Comparison of ENCODE assay signal across 17 cellular contexts in genomic region chr12:91377456-91377855, GRCh38.
DNase-seq lines count a peak whose midpoint lies in the region; ATAC-seq and TF ChIP-seq lines count a peak whose summit lies in the region.
"Had no signal": no experiment of that assay in that cellular context is flagged by ENCODE, and none has a peak within 500 bp of the region (broad histone marks: within the 10 kb centered on the region; RNA-seq: fewer than 3 reads in every experiment).

No MANE protein-coding gene starts in this region.

- H3K36me3 ChIP-seq in mesenchymal stem cell (ENCODE audit: control insufficient read depth in 1 of 2, insufficient read depth in 2 of 2, low read depth in 1 of 2, low read length in 2 of 2) (no peaks in the 10 kb centered on the region), smooth muscle cell (ENCODE audit: low read depth) (no peaks in the 10 kb centered on the region)
- H3K36me3 ChIP-seq: BE2C had no signal

- WGBS in mesenchymal stem cell: 100% methylated on average over 1 of the region's 2 CpGs
- 46% methylated on average over 2 of the region's 2 CpGs for WGBS in smooth muscle cell (ENCODE audit: low lambda C conversion rate)

- H2BK12ac ChIP-seq in mesenchymal stem cell (ENCODE audit: low read length in 2 of 2): no peak overlapping the region

- H2BK5ac ChIP-seq in mesenchymal stem cell (ENCODE audit: low read depth, low read length, poor library complexity, severe bottlenecking): no peak overlapping the region

- no peaks in the 10 kb centered on the region for H4K20me1 ChIP-seq in smooth muscle cell (ENCODE audit: low read depth)

- DNase-seq in EH (ENCODE audit: low read depth) (peak; percentile 16), amniotic epithelial cell (ENCODE audit: low read depth) (peak; percentile 37), mesenchymal stem cell (peak; percentile 6), smooth muscle cell (lab: John Stamatoyannopoulos, UW; ENCODE audit: unreplicated experiment) (no peak), NCI-H1694 treated with DMSO at 0.1 percent for 48 hours (lab: John Stamatoyannopoulos, UW) (no peak), SIG-M5 treated with dmso at 0.1 percent for 504 hours (lab: John Stamatoyannopoulos, UW; ENCODE audit: unreplicated experiment) (no peak)
- DNase-seq: BE2C, DMS153, NCI-H1048, NCI-H1694, NCI-H446 treated with DMSO at 0.1 percent for 48 hours, NCI-H774, Right ventricle myocardium superior had no signal

- no peak overlapping the region for H2BK120ac ChIP-seq in mesenchymal stem cell (ENCODE audit: low read depth, low read length)

- H3K4me1 ChIP-seq in mesenchymal stem cell (ENCODE audit: control insufficient read depth, insufficient read depth, low read depth, low read length) (peaks cover 1% of the 10 kb centered on the region), smooth muscle cell (ENCODE audit: low read depth) (peaks cover 20% of the 10 kb centered on the region)
- H3K4me1 ChIP-seq: BE2C had no signal

- no peak overlapping the region for H3K14ac ChIP-seq in mesenchymal stem cell (ENCODE audit: low read length in 2 of 2)

- H2AFZ ChIP-seq in mesenchymal stem cell (ENCODE audit: low read depth, low read length) (no peak overlapping the region), smooth muscle cell (ENCODE audit: low read depth) (no peak overlapping the region)

- H3K4ac ChIP-seq in mesenchymal stem cell (ENCODE audit: low read depth in 1 of 2, low read length in 2 of 2): no peak overlapping the region

- no peak overlapping the region for H3K4me3 ChIP-seq in mesenchymal stem cell (ENCODE audit: insufficient read depth in 1 of 2, low read depth in 1 of 2, low read length in 2 of 2)
- no peak overlapping the region for H3K4me3 ChIP-seq in smooth muscle cell
- H3K4me3 ChIP-seq: GM12878, K562 had no signal

- no peak overlapping the region for H2BK15ac ChIP-seq in mesenchymal stem cell (ENCODE audit: low read depth, poor library complexity, severe bottlenecking)

- H3F3A ChIP-seq in smooth muscle cell (ENCODE audit: low read depth): no peaks in the 10 kb centered on the region

- H3K79me1 ChIP-seq in mesenchymal stem cell (replicated peaks; ENCODE audit: low read length, poor library complexity, severe bottlenecking): no peaks in the 10 kb centered on the region

- H3K9me3 ChIP-seq in mesenchymal stem cell (ENCODE audit: control insufficient read depth, low read length) (no peaks in the 10 kb centered on the region), smooth muscle cell (replicated peaks; ENCODE audit: low read depth) (no peaks in the 10 kb centered on the region)
- H3K9me3 ChIP-seq: BE2C had no signal

- H3K27me3 ChIP-seq in mesenchymal stem cell (ENCODE audit: control insufficient read depth in 1 of 2, insufficient read depth in 1 of 2, low read length in 2 of 2) (peaks cover 0 to 4% of the 10 kb centered on the region in 2 experiments), smooth muscle cell (ENCODE audit: low read depth) (no peaks in the 10 kb centered on the region)
- H3K27me3 ChIP-seq: BE2C had no signal

- H4K91ac ChIP-seq in mesenchymal stem cell (ENCODE audit: low read length): no peak overlapping the region

- no peaks in the 10 kb centered on the region for H3K79me2 ChIP-seq in smooth muscle cell (ENCODE audit: low read depth)

- H3K4me2 ChIP-seq in mesenchymal stem cell (ENCODE audit: low read length, poor library complexity, severe bottlenecking) (no peak overlapping the region), smooth muscle cell (peak overlapping the region; percentile 36)

- H2AK5ac ChIP-seq in mesenchymal stem cell (ENCODE audit: low read length, severe bottlenecking): no peak overlapping the region

- H3K18ac ChIP-seq in mesenchymal stem cell (ENCODE audit: low read depth in 1 of 2, low read length in 2 of 2): no peak overlapping the region

- no peak for ATAC-seq in HG02840 (IDR thresholded peaks at IDR 0.05; ENCODE audit: low FRiP score, unreplicated experiment)
- ATAC-seq: GM12878, K562, Panc1 had no signal

- TF ChIP-seq CTCF in smooth muscle cell (IDR thresholded peaks at IDR 0.05; ENCODE audit: borderline replicate concordance, insufficient read depth, poor library complexity, severe bottlenecking): no peak

- no peak overlapping the region for H3K9ac ChIP-seq in mesenchymal stem cell (ENCODE audit: low read length)
- no peak overlapping the region for H3K9ac ChIP-seq in smooth muscle cell (ENCODE audit: low read depth)

- H3K27ac ChIP-seq in mesenchymal stem cell (ENCODE audit: low read length, poor library complexity, severe bottlenecking): no peak overlapping the region
- H3K27ac ChIP-seq in smooth muscle cell (ENCODE audit: low read depth): no peak overlapping the region

- H4K8ac ChIP-seq in mesenchymal stem cell (ENCODE audit: low read length): no peak overlapping the region

- H3K23ac ChIP-seq in mesenchymal stem cell (ENCODE audit: low read length in 2 of 2): no peak overlapping the region

Comparison
In these comparisons a context has a peak if more than half of its experiments do, and no peak if none do; other contexts are left out.
1. DNase-seq: peak in EH (single experiment), amniotic epithelial cell (single experiment) and mesenchymal stem cell (single experiment); none in smooth muscle cell (single experiment), NCI-H1694 treated with DMSO at 0.1 percent for 48 hours (single experiment) and SIG-M5 treated with dmso at 0.1 percent for 504 hours (single experiment).